ENCODE assay signal across 10 cellular contexts in genomic region chr11:64649304-64649703, GRCh38. TPM values are rescaled to one million over a fixed set of nuclear protein-coding genes. Genes with fewer than 3 reads are reported as not detected.
DNase-seq lines count a peak whose midpoint lies in the region; FAIRE-seq and TF ChIP-seq lines count a peak whose summit lies in the region.
"Had no signal": no experiment of that assay in that cellular context is flagged by ENCODE, and none has a peak within 500 bp of the region (broad histone marks: within the 10 kb centered on the region; RNA-seq: fewer than 3 reads in every experiment).

No MANE protein-coding gene starts in this region.

- no peak overlapping the region for H3K27ac ChIP-seq in neural progenitor cell
- H3K27ac ChIP-seq: sigmoid colon had no signal

- FAIRE-seq in bronchial epithelial cell (lab: Jason Lieb, UNC): no peak
- FAIRE-seq: A204.1 had no signal

- no peak overlapping the region for H3K4me3 ChIP-seq in Loucy (ENCODE audit: low read length, poor library complexity, severe bottlenecking)
- H3K4me3 ChIP-seq in bronchial epithelial cell (ENCODE audit: low read depth, low read length): no peak overlapping the region
- no peak overlapping the region for H3K4me3 ChIP-seq in neural progenitor cell
- H3K4me3 ChIP-seq: sigmoid colon had no signal

- H3K79me2 ChIP-seq in Loucy (ENCODE audit: insufficient read depth, low read length) (peaks cover under 1% of the 10 kb centered on the region; the same call in 1 of the 2 replicates), neural progenitor cell (ENCODE audit: low read depth) (no peaks in the 10 kb centered on the region)

- H3K4me1 ChIP-seq in Loucy (ENCODE audit: insufficient read depth, low read length, poor library complexity, severe bottlenecking) (peaks cover 39% of the 10 kb centered on the region), neural progenitor cell (peaks cover 9% of the 10 kb centered on the region)

- no peaks in the 10 kb centered on the region for H3K36me3 Mint-ChIP-seq in neural progenitor cell

- TF ChIP-seq CTCF in Loucy (conservative IDR thresholded peaks at IDR 0.05; ENCODE audit: low read length) (peak; percentile 94), bronchial epithelial cell (IDR thresholded peaks at IDR 0.05; ENCODE audit: insufficient read depth, low read length, severe bottlenecking) (peak; percentile 54), neural progenitor cell (IDR thresholded peaks at IDR 0.05) (peak; percentile 79)

- H3K9me2 ChIP-seq in Loucy (replicated peaks; ENCODE audit: low read depth, low read length): no peaks in the 10 kb centered on the region

- H3K36me3 ChIP-seq in Loucy (ENCODE audit: insufficient read depth, low read length): no peaks in the 10 kb centered on the region
- no peaks in the 10 kb centered on the region for H3K36me3 ChIP-seq in bronchial epithelial cell (ENCODE audit: control insufficient read depth, insufficient read depth, low read length)
- H3K36me3 ChIP-seq in neural progenitor cell: no peaks in the 10 kb centered on the region
- H3K36me3 ChIP-seq: sigmoid colon had no signal

- peak; percentile 71 for DNase-seq in DMS 273 (lab: John Stamatoyannopoulos, UW; ENCODE audit: unreplicated experiment)
- DNase-seq in DMS 273 treated with DMSO at 0.1 percent for 48 hours (lab: John Stamatoyannopoulos, UW): no peak
- peak; percentile 13 for DNase-seq in bronchial epithelial cell (ENCODE audit: low read depth)
- peak; percentile 85 for DNase-seq in neural progenitor cell (ENCODE audit: low spot score)
- DNase-seq in NCI-H1048 (lab: John Stamatoyannopoulos, UW): no peak
- no peak for DNase-seq in NCI-H128 (lab: John Stamatoyannopoulos, UW; ENCODE audit: unreplicated experiment)
- DNase-seq in NCI-H187 (lab: John Stamatoyannopoulos, UW): no peak
- DNase-seq: sigmoid colon had no signal

- H4K20me1 ChIP-seq in Loucy (ENCODE audit: insufficient read depth, low read length, poor library complexity, severe bottlenecking) (no peaks in the 10 kb centered on the region), neural progenitor cell (ENCODE audit: low read depth) (no peaks in the 10 kb centered on the region)

- H3K9ac ChIP-seq in Loucy (ENCODE audit: low read depth, low read length, poor library complexity, severe bottlenecking) (peak overlapping the region; percentile 29), neural progenitor cell (no peak overlapping the region)

- peaks cover 12% of the 10 kb centered on the region for H3K27me3 Mint-ChIP-seq in neural progenitor cell (ENCODE audit: insufficient read depth, low read depth)

- H3K27ac Mint-ChIP-seq in neural progenitor cell: peak overlapping the region; percentile 80

- H3K9me3 ChIP-seq in Loucy (ENCODE audit: insufficient read depth, low read depth, low read length): no peaks in the 10 kb centered on the region
- no peaks in the 10 kb centered on the region for H3K9me3 ChIP-seq in neural progenitor cell (ENCODE audit: low read depth)
- H3K9me3 ChIP-seq: sigmoid colon had no signal

- H3K27me3 ChIP-seq in Loucy (ENCODE audit: insufficient read depth, low read length, poor library complexity, severe bottlenecking) (no peaks in the 10 kb centered on the region), bronchial epithelial cell (ENCODE audit: control insufficient read depth, insufficient read depth, low read length) (peaks cover 17% of the 10 kb centered on the region), neural progenitor cell (peaks cover 10% of the 10 kb centered on the region)

- H2AFZ ChIP-seq in Loucy (ENCODE audit: low read length): no peak overlapping the region
- H2AFZ ChIP-seq in neural progenitor cell (replicated peaks): no peak overlapping the region

- H3K4me1 Mint-ChIP-seq in neural progenitor cell: peaks cover 31% of the 10 kb centered on the region

- H3K4me2 ChIP-seq in Loucy (ENCODE audit: low read depth, low read length, poor library complexity, severe bottlenecking): no peak overlapping the region
- H3K4me2 ChIP-seq in neural progenitor cell: no peak overlapping the region

- no peak overlapping the region for H3K4me3 Mint-ChIP-seq in neural progenitor cell

- H3F3A ChIP-seq in Loucy (ENCODE audit: low read depth) (no peaks in the 10 kb centered on the region), neural progenitor cell (ENCODE audit: low read depth) (peaks cover 8% of the 10 kb centered on the region)

- H3K9me3 Mint-ChIP-seq in neural progenitor cell: no peaks in the 10 kb centered on the region

RNA-seq across cellular contexts. Expression of gene SLC22A12, which starts 58.3 kb away (rescaled TPM):
- not detected in 2 replicates for total RNA-seq in bronchial epithelial cell
- not detected in 2 replicates for total RNA-seq in neural progenitor cell (ENCODE audit: low replicate concordance)
- total RNA-seq: sigmoid colon had no signal

Comparison
In these comparisons a context has a peak if more than half of its experiments do, and no peak if none do; other contexts are left out.
1. DNase-seq: peak in DMS 273 (single experiment), bronchial epithelial cell (single experiment) and neural progenitor cell (single experiment); none in DMS 273 treated with DMSO at 0.1 percent for 48 hours (single experiment), NCI-H1048 (single experiment), NCI-H128 (single experiment) and NCI-H187 (0 of 2).
2. Peak in every context shown above with its lines, with median percentiles within 50 percentile points of each other: CTCF ChIP-seq.